Comparison of ENCODE assay signal across 22 cellular contexts in the genomic region with DNA sequence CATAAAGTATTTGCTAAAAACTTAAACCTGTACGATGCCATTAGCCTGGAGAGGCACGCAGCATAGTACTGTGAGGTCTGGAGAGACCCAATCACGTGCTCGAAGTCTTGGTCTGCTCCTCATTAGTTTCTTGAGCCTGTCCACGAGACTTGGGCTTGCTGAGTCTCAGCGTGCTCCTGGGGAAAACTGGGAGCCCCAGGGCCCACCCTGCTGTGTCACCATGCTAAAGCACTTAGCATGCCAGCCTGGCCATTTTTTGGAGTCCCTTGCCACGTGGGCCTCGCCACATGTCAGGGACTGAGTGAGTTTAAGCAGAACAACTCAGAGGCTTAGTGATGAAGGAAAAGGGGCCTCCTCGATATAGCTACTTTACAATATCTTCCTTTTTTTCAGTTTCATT. TPM values are rescaled to one million over a fixed set of nuclear protein-coding genes. Genes with fewer than 3 reads are reported as not detected.
A peak's percentile ranks its signal among the peaks of the same experiment; 100 is the strongest.
DNase-seq lines count a peak whose midpoint lies in the region; ATAC-seq, FAIRE-seq and TF ChIP-seq lines count a peak whose summit lies in the region.
"Had no signal": no experiment of that assay in that cellular context is flagged by ENCODE, and none has a peak within 500 bp of the region (broad histone marks: within the 10 kb centered on the region; RNA-seq: fewer than 3 reads in every experiment).

No MANE protein-coding gene starts in this region.

- no peak for TF ChIP-seq POLR2A in K562 (conservative IDR thresholded peaks at IDR 0.05)

- H3K4me1 ChIP-seq in K562 (replicated peaks in 1 of 2; ENCODE audit: control insufficient read depth in 2 of 2, insufficient read depth in 2 of 2, low read length in 2 of 2) = peaks cover 7 to 14% of the 10 kb centered on the region in 2 experiments

- H3K9me1 ChIP-seq in K562 (ENCODE audit: control insufficient read depth, insufficient read depth, low read length) = no peaks in the 10 kb centered on the region

- intact Hi-C loops in K562 (cut with micrococcal nuclease) (no loop called here), dorsolateral prefrontal cortex (cut with DNase I) (loop anchor here (5.0 to 10.0 kb wide), 3 partner anchors 35 to 360 kb away; a partner anchor contains a TSS)

- peaks cover 11% of the 10 kb centered on the region for H4K20me1 ChIP-seq in K562 (replicated peaks; ENCODE audit: control insufficient read depth, insufficient read depth, low read length)

- no peak overlapping the region for H2AFZ ChIP-seq in K562 (ENCODE audit: low read depth, low read length)
- H2AFZ ChIP-seq: GM23248 had no signal

- H3K27ac ChIP-seq in K562 (ENCODE audit: extremely low read depth, low read depth, low read length) (no peak overlapping the region), dorsolateral prefrontal cortex (no peak overlapping the region)
- H3K27ac ChIP-seq: 22Rv1, A549, BLaER1 had no signal

- 94% methylated on average over 9 of the region's 9 CpGs for WGBS in K562 (ENCODE audit: insufficient coverage, low coverage, missing lambda C conversion rate)

- CTCF ChIA-PET in K562 (lab: Yijun Ruan, JAX; ENCODE audit: low intra/inter-chr PET ratio) = interaction anchor here (0.6 to 1.1 kb wide), 2 partner anchors 93 to 148 kb away, joined by 5 to 7 read pairs; no protein-coding TSS in a partner anchor

- H3K27ac Mint-ChIP-seq in T-helper 2 cell treated with Interferon-gamma antibody and Interleukin-4, amounts not matched to agents 5 μg/mL and 100 μg/mL, for 36 hours = no peak overlapping the region
- H3K27ac Mint-ChIP-seq in activated T-cell treated with anti-CD3 and anti-CD28 coated beads, Interleukin-2, amount 50 U/mL, for 24 hours = peak overlapping the region; percentile 2
- H3K27ac Mint-ChIP-seq in HFFc6 = peak overlapping the region; percentile 84
- H3K27ac Mint-ChIP-seq: CD4-positive, alpha-beta memory T cell had no signal

- no peak for DNase-seq in T-helper 2 cell treated with Interferon-gamma antibody and Interleukin-4, amounts not matched to agents 5 μg/mL and 100 μg/mL, for 36 hours (ENCODE audit: low spot score)
- DNase-seq in T-helper 2 cell = no peak
- no peak for DNase-seq in activated T-cell treated with anti-CD3 and anti-CD28 coated beads, Interleukin-2, amount 50 U/mL, for 24 hours
- no peak for DNase-seq in activated T-cell treated with anti-CD3 and anti-CD28 coated beads for 4 hours
- DNase-seq in HFFc6 = no peak
- DNase-seq in K562 (ENCODE audit: extremely low read depth in 1 of 4, low spot score in 3 of 4) = no peak
- DNase-seq in dorsolateral prefrontal cortex = no peak
- DNase-seq: CD4-positive, alpha-beta memory T cell; DMS79 treated with DMSO at 0.1 percent for 48 hours; EL; GM23248 had no signal

- H3K4me3 Mint-ChIP-seq in T-helper 2 cell treated with Interferon-gamma antibody and Interleukin-4, amounts not matched to agents 5 μg/mL and 100 μg/mL, for 36 hours = peak overlapping the region; percentile 34
- no peak overlapping the region for H3K4me3 Mint-ChIP-seq in activated T-cell treated with anti-CD3 and anti-CD28 coated beads, Interleukin-2, amount 50 U/mL, for 24 hours
- H3K4me3 Mint-ChIP-seq in HFFc6 = peak overlapping the region; percentile 70; the same call in 1 of the 2 replicates
- H3K4me3 Mint-ChIP-seq: CD14-positive monocyte; CD4-positive, alpha-beta memory T cell had no signal

- no peak overlapping the region for H3K4me3 ChIP-seq in K562
- no peak overlapping the region for H3K4me3 ChIP-seq in dorsolateral prefrontal cortex
- H3K4me3 ChIP-seq: A549, BLaER1, GM23248, HAP-1 had no signal

- H3K79me2 ChIP-seq in K562 (ENCODE audit: control insufficient read depth, insufficient read depth, low read length) = peaks cover 56% of the 10 kb centered on the region

- BruUV-seq in K562 (replicated peaks; lab: Mats Ljungman, UMichigan) = no TSS peak

- TF ChIP-seq RAD21 in K562 (CRISPR knock-in tag; conservative IDR thresholded peaks at IDR 0.05 in 1 of 2, IDR thresholded peaks at IDR 0.05 in 1 of 2) = no peak

- H3K27me3 Mint-ChIP-seq in T-helper 2 cell treated with Interferon-gamma antibody and Interleukin-4, amounts not matched to agents 5 μg/mL and 100 μg/mL, for 36 hours (ENCODE audit: low read depth) = no peaks in the 10 kb centered on the region
- no peaks in the 10 kb centered on the region for H3K27me3 Mint-ChIP-seq in activated T-cell treated with anti-CD3 and anti-CD28 coated beads, Interleukin-2, amount 50 U/mL, for 24 hours
- H3K27me3 Mint-ChIP-seq in HFFc6 (ENCODE audit: insufficient read depth) = no peaks in the 10 kb centered on the region; the same call in 1 of the 2 replicates
- H3K27me3 Mint-ChIP-seq: CD4-positive, alpha-beta memory T cell had no signal

- H3K27me3 ChIP-seq in K562 (ENCODE audit: control insufficient read depth in 2 of 2, insufficient read depth in 2 of 2, low read length in 2 of 2) (no peaks in the 10 kb centered on the region), dorsolateral prefrontal cortex (no peaks in the 10 kb centered on the region)
- H3K27me3 ChIP-seq: BLaER1 had no signal

- TF ChIP-seq CTCF in HFFc6 (IDR thresholded peaks at IDR 0.05) (no peak), K562 (IDR thresholded peaks at IDR 0.05 in 2 of 3, conservative IDR thresholded peaks at IDR 0.05 in 1 of 3; ENCODE audit: insufficient read depth in 2 of 3, low read depth in 1 of 3, low read length in 3 of 3) (no peak), dorsolateral prefrontal cortex (IDR thresholded peaks at IDR 0.05 in 54 of 56, conservative IDR thresholded peaks at IDR 0.05 in 2 of 56; ENCODE audit: low read depth in 1 of 56, partially characterized antibody in 56 of 56) (no peak)

- H3K4me2 ChIP-seq in K562 (ENCODE audit: insufficient read depth, low read length) = no peak overlapping the region
- H3K4me2 ChIP-seq: A549, BLaER1 had no signal

- TF ChIP-seq EP300 in K562 (IDR thresholded peaks at IDR 0.05; ENCODE audit: low read length) = no peak

- in situ Hi-C loops in K562 (cut with MboI) = no loop called here

- no peak for FAIRE-seq in K562 (lab: Jason Lieb, UNC)
- FAIRE-seq: A549, G401.6, GM12891 had no signal

- POLR2A ChIA-PET in K562 (lab: Yijun Ruan, JAX) = interaction anchor here (0.8 to 3.9 kb wide), 5 partner anchors 9 to 31 kb away, joined by 3 to 23 read pairs (median 3); no protein-coding TSS in a partner anchor

- peaks cover 37% of the 10 kb centered on the region for H3K36me3 Mint-ChIP-seq in T-helper 2 cell treated with Interferon-gamma antibody and Interleukin-4, amounts not matched to agents 5 μg/mL and 100 μg/mL, for 36 hours (ENCODE audit: low read depth)
- peaks cover 75% of the 10 kb centered on the region for H3K36me3 Mint-ChIP-seq in activated T-cell treated with anti-CD3 and anti-CD28 coated beads, Interleukin-2, amount 50 U/mL, for 24 hours (ENCODE audit: low read depth)
- peaks cover 10% of the 10 kb centered on the region; the same call in 1 of the 2 replicates for H3K36me3 Mint-ChIP-seq in HFFc6 (ENCODE audit: low read depth)

- H3K4me1 Mint-ChIP-seq in T-helper 2 cell treated with Interferon-gamma antibody and Interleukin-4, amounts not matched to agents 5 μg/mL and 100 μg/mL, for 36 hours (ENCODE audit: low read depth) = peaks cover 20% of the 10 kb centered on the region
- H3K4me1 Mint-ChIP-seq in activated T-cell treated with anti-CD3 and anti-CD28 coated beads, Interleukin-2, amount 50 U/mL, for 24 hours (ENCODE audit: low read depth) = peaks cover 33% of the 10 kb centered on the region
- peaks cover 53% of the 10 kb centered on the region for H3K4me1 Mint-ChIP-seq in HFFc6 (ENCODE audit: low read depth)

- ATAC-seq in K562 (no peak), GM19023 (IDR thresholded peaks at IDR 0.05; ENCODE audit: unreplicated experiment) (no peak)
- ATAC-seq: A549 had no signal

- peaks cover 67% of the 10 kb centered on the region for H3K36me3 ChIP-seq in K562 (ENCODE audit: control insufficient read depth, insufficient read depth, low read length)

- no peaks in the 10 kb centered on the region for H3K9me3 ChIP-seq in K562 (replicated peaks; ENCODE audit: control insufficient read depth, insufficient read depth, low read depth, low read length)
- H3K9me3 ChIP-seq: A549, BLaER1, HAP-1 had no signal

- H3K9ac ChIP-seq in K562 (ENCODE audit: insufficient read depth in 1 of 2, low read depth in 2 of 2, low read length in 2 of 2) = peak overlapping the region in 1 of 2 experiments; percentile 29; a peak in 2 of 4 replicates
- H3K9ac ChIP-seq: BLaER1, GM23248 had no signal

- no peaks in the 10 kb centered on the region for H3K9me3 Mint-ChIP-seq in T-helper 2 cell treated with Interferon-gamma antibody and Interleukin-4, amounts not matched to agents 5 μg/mL and 100 μg/mL, for 36 hours
- H3K9me3 Mint-ChIP-seq in activated T-cell treated with anti-CD3 and anti-CD28 coated beads, Interleukin-2, amount 50 U/mL, for 24 hours = no peaks in the 10 kb centered on the region
- H3K9me3 Mint-ChIP-seq in HFFc6 = no peaks in the 10 kb centered on the region
- H3K9me3 Mint-ChIP-seq: CD4-positive, alpha-beta memory T cell had no signal

RNA-seq across cellular contexts. Expression of a gene that starts 2.6 kb away (rescaled TPM):
- 10 to 100 TPM in 5 of 6 experiments, 1 to 10 TPM in 1; 8.8 to 17.4 (median 16.2) TPM for total RNA-seq in HFFc6 (2021; fragmentation: NEBNext Ultra II Directional; extraction: Animal tissue kit (Norgen Biotek cat#: 25700))
- total RNA-seq in K562 (2011; cell fraction: chromatin; rRNA removed; ENCODE audit: low replicate concordance) = 810 and 853 TPM in 2 replicates
- 339 and 346 TPM in 2 replicates for total RNA-seq in K562 (2011; cell fraction: nucleolus; rRNA removed)
- total RNA-seq in K562 (2011; cell fraction: nucleoplasm; rRNA removed) = 307 and 398 TPM in 2 replicates
- total RNA-seq in K562 (2014; rRNA removed) (415 and 450 TPM in 2 replicates), K562 (2014; rRNA removed; fragmentation: Illumina TruSeq; extraction: Trizol) (263 and 295 TPM in 2 replicates), K562 (2015; rRNA removed; fragmentation: Illumina TruSeq; extraction: Trizol) (239 and 251 TPM in 2 replicates), K562 (2021) (312 and 319 TPM in 2 replicates), dorsolateral prefrontal cortex (1 to 10 TPM in 17 of 120 experiments, under 1 TPM in 22, not detected in 81; 0.28 to 1.9 (median 0.81) TPM)
- polyA plus RNA-seq in K562 (2011; rRNA removed) (580 and 584 TPM in 2 replicates), K562 (2014; fragmentation: Illumina TruSeq; extraction: Trizol) (412 and 430 TPM in 2 replicates), K562 (2014; fragmentation: Nextera tagmentation; extraction: Ambion mirVana) (100 to 1,000 TPM; 276 to 465 TPM), K562 (2014; rRNA removed) (410 and 427 TPM in 2 replicates)
- 370 and 430 TPM in 2 replicates for polyA plus RNA-seq in K562 (2011; cell fraction: cytosol; rRNA removed)
- polyA plus RNA-seq in K562 (2011; cell fraction: nucleus; rRNA removed) = 642 and 944 TPM in 2 replicates
- 267 and 326 TPM in 2 replicates for polyA plus RNA-seq in K562 (2012)
- polyA minus RNA-seq in K562 (2011; rRNA and poly(A)+ RNA removed) = 415 and 540 TPM in 2 replicates
- polyA minus RNA-seq in K562 (2011; cell fraction: cytosol; rRNA and poly(A)+ RNA removed) = 153 and 162 TPM in 2 replicates
- 185 and 445 TPM in 2 replicates for polyA minus RNA-seq in K562 (2011; cell fraction: nucleus; rRNA and poly(A)+ RNA removed)
- polyA plus RNA-seq: CD14-positive monocyte had no signal

RNA-seq across cellular contexts. Expression of a gene that starts 3.3 kb away (rescaled TPM):
- total RNA-seq in HFFc6 (2021; fragmentation: NEBNext Ultra II Directional; extraction: Animal tissue kit (Norgen Biotek cat#: 25700)) = 100 to 1,000 TPM in 4 of 6 experiments, 10 to 100 TPM in 2; 94.9 to 134 (median 113) TPM
- total RNA-seq in K562 (2011; cell fraction: chromatin; rRNA removed; ENCODE audit: low replicate concordance) = 307 and 375 TPM in 2 replicates
- total RNA-seq in K562 (2011; cell fraction: nucleolus; rRNA removed) = 219 and 230 TPM in 2 replicates
- total RNA-seq in K562 (2011; cell fraction: nucleoplasm; rRNA removed) = 278 and 374 TPM in 2 replicates
- total RNA-seq in K562 (2014; rRNA removed) = 238 and 290 TPM in 2 replicates
- 361 and 365 TPM in 2 replicates for total RNA-seq in K562 (2014; rRNA removed; fragmentation: Illumina TruSeq; extraction: Trizol)
- 330 and 363 TPM in 2 replicates for total RNA-seq in K562 (2015; rRNA removed; fragmentation: Illumina TruSeq; extraction: Trizol)
- total RNA-seq in K562 (2021) = 284 and 307 TPM in 2 replicates
- 428 and 564 TPM in 2 replicates for polyA plus RNA-seq in K562 (2011; rRNA removed)
- polyA plus RNA-seq in K562 (2011; cell fraction: cytosol; rRNA removed) = 516 and 625 TPM in 2 replicates
- polyA plus RNA-seq in K562 (2011; cell fraction: nucleus; rRNA removed) = 577 and 723 TPM in 2 replicates
- polyA plus RNA-seq in K562 (2012) = 381 and 502 TPM in 2 replicates
- polyA plus RNA-seq in K562 (2014; fragmentation: Illumina TruSeq; extraction: Trizol) = 551 and 645 TPM in 2 replicates
- polyA plus RNA-seq in K562 (2014; fragmentation: Nextera tagmentation; extraction: Ambion mirVana) = 100 to 1,000 TPM; 503 to 627 TPM
- 321 and 446 TPM in 2 replicates for polyA plus RNA-seq in K562 (2014; rRNA removed)
- polyA minus RNA-seq in K562 (2011; rRNA and poly(A)+ RNA removed) = 432 and 439 TPM in 2 replicates
- polyA minus RNA-seq in K562 (2011; cell fraction: cytosol; rRNA and poly(A)+ RNA removed) = 143 and 172 TPM in 2 replicates
- polyA minus RNA-seq in K562 (2011; cell fraction: nucleus; rRNA and poly(A)+ RNA removed) = 99.8 and 195 TPM in 2 replicates
- total RNA-seq in dorsolateral prefrontal cortex = 10 to 100 TPM; 26.9 to 61.3 (median 37.7) TPM

RNA-seq across cellular contexts. Expression of a gene that starts 34.8 kb away (rescaled TPM):
- 10 to 100 TPM; 11.2 to 12.7 (median 12.2) TPM for total RNA-seq in HFFc6 (2021; fragmentation: NEBNext Ultra II Directional; extraction: Animal tissue kit (Norgen Biotek cat#: 25700))
- 119 and 122 TPM in 2 replicates for total RNA-seq in K562 (2011; cell fraction: chromatin; rRNA removed; ENCODE audit: low replicate concordance)
- total RNA-seq in K562 (2011; cell fraction: nucleolus; rRNA removed) = 71.8 and 76.0 TPM in 2 replicates
- total RNA-seq in K562 (2011; cell fraction: nucleoplasm; rRNA removed) = 107 and 142 TPM in 2 replicates
- total RNA-seq in K562 (2014; rRNA removed) = 94.7 and 124 TPM in 2 replicates
- 57.2 and 59.5 TPM in 2 replicates for total RNA-seq in K562 (2014; rRNA removed; fragmentation: Illumina TruSeq; extraction: Trizol)
- 61.3 and 63.2 TPM in 2 replicates for total RNA-seq in K562 (2015; rRNA removed; fragmentation: Illumina TruSeq; extraction: Trizol)
- 66.8 and 68.0 TPM in 2 replicates for total RNA-seq in K562 (2021)
- polyA plus RNA-seq in K562 (2011; rRNA removed) = 139 and 244 TPM in 2 replicates
- 164 and 257 TPM in 2 replicates for polyA plus RNA-seq in K562 (2011; cell fraction: cytosol; rRNA removed)
- polyA plus RNA-seq in K562 (2011; cell fraction: nucleus; rRNA removed) = 71.0 and 99.7 TPM in 2 replicates
- 87.8 and 120 TPM in 2 replicates for polyA plus RNA-seq in K562 (2012)
- polyA plus RNA-seq in K562 (2014; fragmentation: Illumina TruSeq; extraction: Trizol) = 68.6 and 73.5 TPM in 2 replicates
- 10 to 100 TPM; 20.4 to 25.9 TPM for polyA plus RNA-seq in K562 (2014; fragmentation: Nextera tagmentation; extraction: Ambion mirVana)
- polyA plus RNA-seq in K562 (2014; rRNA removed) = 112 and 121 TPM in 2 replicates
- 116 and 185 TPM in 2 replicates for polyA minus RNA-seq in K562 (2011; rRNA and poly(A)+ RNA removed)
- 49.4 and 80.5 TPM in 2 replicates for polyA minus RNA-seq in K562 (2011; cell fraction: cytosol; rRNA and poly(A)+ RNA removed)
- polyA minus RNA-seq in K562 (2011; cell fraction: nucleus; rRNA and poly(A)+ RNA removed) = 24.9 and 58.9 TPM in 2 replicates
- total RNA-seq in dorsolateral prefrontal cortex = 10 to 100 TPM; 37.4 to 76.4 (median 59.4) TPM

RNA-seq across cellular contexts. Expression of a gene that starts 41.9 kb away (rescaled TPM):
- total RNA-seq in HFFc6 (2021; fragmentation: NEBNext Ultra II Directional; extraction: Animal tissue kit (Norgen Biotek cat#: 25700)) = under 1 TPM in 1 of 6 experiments, not detected in 5; 0.16 TPM
- total RNA-seq in K562 (2011; cell fraction: chromatin; rRNA removed; ENCODE audit: low replicate concordance) = not detected in 2 replicates
- not detected in 2 replicates for total RNA-seq in K562 (2011; cell fraction: nucleolus; rRNA removed)
- not detected in 2 replicates for total RNA-seq in K562 (2011; cell fraction: nucleoplasm; rRNA removed)
- total RNA-seq in K562 (2014; rRNA removed) (not detected in 2 replicates), K562 (2014; rRNA removed; fragmentation: Illumina TruSeq; extraction: Trizol) (not detected in 2 replicates), K562 (2015; rRNA removed; fragmentation: Illumina TruSeq; extraction: Trizol) (not detected in 2 replicates), K562 (2021) (0.16 and 0.20 TPM in 2 replicates), dorsolateral prefrontal cortex (100 to 1,000 TPM in 26 of 120 experiments, 10 to 100 TPM in 94; 31.2 to 203 (median 75.1) TPM)
- polyA plus RNA-seq in K562 (2011; rRNA removed) (not detected in 2 replicates), K562 (2014; fragmentation: Illumina TruSeq; extraction: Trizol) (not detected in 2 replicates), K562 (2014; fragmentation: Nextera tagmentation; extraction: Ambion mirVana) (not detected), K562 (2014; rRNA removed) (not detected in 2 replicates)
- polyA plus RNA-seq in K562 (2011; cell fraction: cytosol; rRNA removed) = not detected in 2 replicates
- polyA plus RNA-seq in K562 (2011; cell fraction: nucleus; rRNA removed) = not detected in 2 replicates
- 0.08 and 0.18 TPM in 2 replicates for polyA plus RNA-seq in K562 (2012)
- polyA minus RNA-seq in K562 (2011; rRNA and poly(A)+ RNA removed) = not detected in 2 replicates
- not detected in 2 replicates for polyA minus RNA-seq in K562 (2011; cell fraction: cytosol; rRNA and poly(A)+ RNA removed)
- polyA minus RNA-seq in K562 (2011; cell fraction: nucleus; rRNA and poly(A)+ RNA removed) = not detected in 2 replicates
- total RNA-seq: CD4-positive, alpha-beta memory T cell; GM23248; H4; HT-29 had no signal
- polyA plus RNA-seq: A549, AG04450, GM23248 had no signal

RNA-seq across cellular contexts. Expression of a gene that starts 50.0 kb away (rescaled TPM):
- 10 to 100 TPM; 44.6 to 52.6 (median 47.5) TPM for total RNA-seq in HFFc6 (2021; fragmentation: NEBNext Ultra II Directional; extraction: Animal tissue kit (Norgen Biotek cat#: 25700))
- 13.9 and 26.1 TPM in 2 replicates for total RNA-seq in K562 (2011; cell fraction: chromatin; rRNA removed; ENCODE audit: low replicate concordance)
- total RNA-seq in K562 (2011; cell fraction: nucleolus; rRNA removed) = 29.0 and 32.5 TPM in 2 replicates
- total RNA-seq in K562 (2011; cell fraction: nucleoplasm; rRNA removed) = 25.1 and 32.0 TPM in 2 replicates
- 160 and 182 TPM in 2 replicates for total RNA-seq in K562 (2014; rRNA removed)
- total RNA-seq in K562 (2014; rRNA removed; fragmentation: Illumina TruSeq; extraction: Trizol) = 208 and 209 TPM in 2 replicates
- total RNA-seq in K562 (2015; rRNA removed; fragmentation: Illumina TruSeq; extraction: Trizol) = 181 and 198 TPM in 2 replicates
- total RNA-seq in K562 (2021) = 132 and 144 TPM in 2 replicates
- polyA plus RNA-seq in K562 (2011; rRNA removed) = 175 and 219 TPM in 2 replicates
- 88.3 and 113 TPM in 2 replicates for polyA plus RNA-seq in K562 (2011; cell fraction: cytosol; rRNA removed)
- 34.6 and 66.5 TPM in 2 replicates for polyA plus RNA-seq in K562 (2011; cell fraction: nucleus; rRNA removed)
- 159 TPM in 2 replicates for polyA plus RNA-seq in K562 (2012)
- 197 and 237 TPM in 2 replicates for polyA plus RNA-seq in K562 (2014; fragmentation: Illumina TruSeq; extraction: Trizol)
- 100 to 1,000 TPM; 601 to 652 TPM for polyA plus RNA-seq in K562 (2014; fragmentation: Nextera tagmentation; extraction: Ambion mirVana)
- 223 TPM in 2 replicates for polyA plus RNA-seq in K562 (2014; rRNA removed)
- 52.5 and 73.2 TPM in 2 replicates for polyA minus RNA-seq in K562 (2011; rRNA and poly(A)+ RNA removed)
- 31.3 and 34.3 TPM in 2 replicates for polyA minus RNA-seq in K562 (2011; cell fraction: cytosol; rRNA and poly(A)+ RNA removed)
- 12.0 and 31.3 TPM in 2 replicates for polyA minus RNA-seq in K562 (2011; cell fraction: nucleus; rRNA and poly(A)+ RNA removed)
- total RNA-seq in dorsolateral prefrontal cortex = 10 to 100 TPM; 13.6 to 32.2 (median 22.6) TPM

Comparison
In these comparisons a context has a peak if more than half of its experiments do, and no peak if none do; other contexts are left out.
1. RNA of a gene that starts 2.6 kb away (total RNA-seq): 239 to 853 TPM in K562; 8.8 to 17.4 TPM in HFFc6 and 0.28 to 1.9 TPM in dorsolateral prefrontal cortex; every median in the first group is over 10 times any median in the second.